Comparison of ENCODE assay signal across 9 cellular contexts in genomic region chr4:164937576-164938270, GRCh38. TPM values are rescaled to one million over a fixed set of nuclear protein-coding genes. Genes with fewer than 3 reads are reported as not detected.
DNase-seq lines count a peak whose midpoint lies in the region; ATAC-seq and TF ChIP-seq lines count a peak whose summit lies in the region.
"Had no signal": no experiment of that assay in that cellular context is flagged by ENCODE, and none has a peak within 500 bp of the region (broad histone marks: within the 10 kb centered on the region; RNA-seq: fewer than 3 reads in every experiment).

No MANE protein-coding gene starts in this region.

- peaks cover 18% of the 10 kb centered on the region for H3K27me3 Mint-ChIP-seq in activated CD8-positive, alpha-beta T cell treated with anti-CD3 and anti-CD28 coated beads for 36 hours
- peaks cover 4% of the 10 kb centered on the region for H3K27me3 Mint-ChIP-seq in activated CD8-positive, alpha-beta T cell treated with anti-CD3 and anti-CD28 coated beads, Interleukin-2, amount 10 ng/mL, durations not matched to agents 7 days and 5 days (ENCODE audit: low read depth)
- peaks cover 7% of the 10 kb centered on the region for H3K27me3 Mint-ChIP-seq in mesothelial cell of epicardium (ENCODE audit: low read depth)

- no peak for TF ChIP-seq CTCF in activated CD8-positive, alpha-beta T cell treated with anti-CD3 and anti-CD28 coated beads for 36 hours (IDR thresholded peaks at IDR 0.05)
- peak; percentile 16 for TF ChIP-seq CTCF in astrocyte of the cerebellum (IDR thresholded peaks at IDR 0.05; ENCODE audit: low read depth, low read length, missing control alignments)
- TF ChIP-seq CTCF in mesothelial cell of epicardium (IDR thresholded peaks at IDR 0.05; ENCODE audit: unreplicated experiment): no peak

- no peaks in the 10 kb centered on the region for H3K36me3 Mint-ChIP-seq in activated CD8-positive, alpha-beta T cell treated with anti-CD3 and anti-CD28 coated beads for 36 hours (ENCODE audit: low read depth)
- no peaks in the 10 kb centered on the region for H3K36me3 Mint-ChIP-seq in activated CD8-positive, alpha-beta T cell treated with anti-CD3 and anti-CD28 coated beads, Interleukin-2, amount 10 ng/mL, durations not matched to agents 7 days and 5 days (ENCODE audit: low read depth)
- H3K36me3 Mint-ChIP-seq in mesothelial cell of epicardium: no peaks in the 10 kb centered on the region
- H3K36me3 Mint-ChIP-seq: CD4-positive, CD25-positive, alpha-beta regulatory T cell had no signal

- no peaks in the 10 kb centered on the region for H3K4me1 Mint-ChIP-seq in activated CD8-positive, alpha-beta T cell treated with anti-CD3 and anti-CD28 coated beads for 36 hours (ENCODE audit: low read depth)
- no peaks in the 10 kb centered on the region for H3K4me1 Mint-ChIP-seq in activated CD8-positive, alpha-beta T cell treated with anti-CD3 and anti-CD28 coated beads, Interleukin-2, amount 10 ng/mL, durations not matched to agents 7 days and 5 days (ENCODE audit: low read depth)
- peaks cover 4% of the 10 kb centered on the region for H3K4me1 Mint-ChIP-seq in mesothelial cell of epicardium
- H3K4me1 Mint-ChIP-seq: CD4-positive, CD25-positive, alpha-beta regulatory T cell had no signal

- peak; percentile 7 for DNase-seq in activated CD8-positive, alpha-beta T cell treated with anti-CD3 and anti-CD28 coated beads for 36 hours
- DNase-seq in activated CD8-positive, alpha-beta T cell treated with anti-CD3 and anti-CD28 coated beads, Interleukin-2, amount 10 ng/mL, durations not matched to agents 7 days and 5 days: no peak
- DNase-seq in astrocyte of the cerebellum (ENCODE audit: low read depth) (no peak), sciatic nerve (ENCODE audit: low spot score) (peak; percentile 69), UCSD-AML1 (lab: John Stamatoyannopoulos, UW; ENCODE audit: unreplicated experiment) (no peak), mesothelial cell of epicardium (ENCODE audit: low spot score in 2 of 2, unreplicated experiment in 2 of 2) (no peak)
- DNase-seq in activated effector memory CD4-positive, alpha-beta T cell treated with Interleukin-2 at 50 U/mL for 16 hours: no peak
- DNase-seq: CD4-positive, CD25-positive, alpha-beta regulatory T cell had no signal

- in situ Hi-C loops in astrocyte of the cerebellum (cut with HindIII; ENCODE audit: low sequenced_read_pairs): no loop called here

- ATAC-seq in activated CD8-positive, alpha-beta T cell treated with anti-CD3 and anti-CD28 coated beads for 36 hours: no peak
- ATAC-seq in activated CD8-positive, alpha-beta T cell treated with anti-CD3 and anti-CD28 coated beads, Interleukin-2, amount 10 ng/mL, durations not matched to agents 7 days and 5 days: no peak
- ATAC-seq in HG03103 (IDR thresholded peaks at IDR 0.05; ENCODE audit: low read depth, unreplicated experiment) (peak; percentile 39), sciatic nerve (peak; percentile 70)

- intact Hi-C loops in activated CD8-positive, alpha-beta T cell treated with anti-CD3 and anti-CD28 coated beads for 36 hours (cut with micrococcal nuclease): no loop called here
- intact Hi-C loops in sciatic nerve (cut with DNase I): no loop called here

- H3K4me3 Mint-ChIP-seq in activated CD8-positive, alpha-beta T cell treated with anti-CD3 and anti-CD28 coated beads for 36 hours: no peak overlapping the region
- no peak overlapping the region for H3K4me3 Mint-ChIP-seq in activated CD8-positive, alpha-beta T cell treated with anti-CD3 and anti-CD28 coated beads, Interleukin-2, amount 10 ng/mL, durations not matched to agents 7 days and 5 days
- H3K4me3 Mint-ChIP-seq in mesothelial cell of epicardium: no peak overlapping the region
- H3K4me3 Mint-ChIP-seq: CD4-positive, CD25-positive, alpha-beta regulatory T cell had no signal

- CTCF ChIA-PET in activated CD8-positive, alpha-beta T cell treated with anti-CD3 and anti-CD28 coated beads for 36 hours (lab: Charles Lee): no interaction called here
- CTCF ChIA-PET in activated CD8-positive, alpha-beta T cell treated with anti-CD3 and anti-CD28 coated beads, Interleukin-2, amount 10 ng/mL, durations not matched to agents 7 days and 5 days (lab: Charles Lee): no interaction called here

- no peak overlapping the region for H3K4me3 ChIP-seq in astrocyte of the cerebellum (ENCODE audit: low read depth, low read length)

- H3K9me3 Mint-ChIP-seq in activated CD8-positive, alpha-beta T cell treated with anti-CD3 and anti-CD28 coated beads for 36 hours: no peaks in the 10 kb centered on the region
- H3K9me3 Mint-ChIP-seq in activated CD8-positive, alpha-beta T cell treated with anti-CD3 and anti-CD28 coated beads, Interleukin-2, amount 10 ng/mL, durations not matched to agents 7 days and 5 days (ENCODE audit: insufficient read depth): no peaks in the 10 kb centered on the region
- no peaks in the 10 kb centered on the region for H3K9me3 Mint-ChIP-seq in mesothelial cell of epicardium

- POLR2A ChIA-PET in activated CD8-positive, alpha-beta T cell treated with anti-CD3 and anti-CD28 coated beads for 36 hours (lab: Charles Lee): no interaction called here
- POLR2A ChIA-PET in activated CD8-positive, alpha-beta T cell treated with anti-CD3 and anti-CD28 coated beads, Interleukin-2, amount 10 ng/mL, durations not matched to agents 7 days and 5 days (lab: Charles Lee): no interaction called here

- no peak overlapping the region for H3K27ac Mint-ChIP-seq in activated CD8-positive, alpha-beta T cell treated with anti-CD3 and anti-CD28 coated beads for 36 hours
- no peak overlapping the region for H3K27ac Mint-ChIP-seq in activated CD8-positive, alpha-beta T cell treated with anti-CD3 and anti-CD28 coated beads, Interleukin-2, amount 10 ng/mL, durations not matched to agents 7 days and 5 days
- H3K27ac Mint-ChIP-seq in mesothelial cell of epicardium: no peak overlapping the region
- H3K27ac Mint-ChIP-seq: CD4-positive, CD25-positive, alpha-beta regulatory T cell had no signal

RNA-seq across cellular contexts. Expression of gene TRIM61, which starts 39.7 kb away (rescaled TPM):
- total RNA-seq in activated CD8-positive, alpha-beta T cell treated with anti-CD3 and anti-CD28 coated beads for 36 hours: 1 to 10 TPM; 1.1 to 1.2 TPM
- total RNA-seq in activated CD8-positive, alpha-beta T cell treated with anti-CD3 and anti-CD28 coated beads, Interleukin-2, amount 10 ng/mL, durations not matched to agents 7 days and 5 days: 1 to 10 TPM; 1.0 to 1.8 TPM
- total RNA-seq in sciatic nerve: 0.62 TPM
- 1.6 to 2.4 TPM (median 2.2 TPM) in 3 replicates for total RNA-seq in mesothelial cell of epicardium

Comparison
In these comparisons a context has a peak if more than half of its experiments do, and no peak if none do; other contexts are left out.
1. DNase-seq: peak in activated CD8-positive, alpha-beta T cell treated with anti-CD3 and anti-CD28 coated beads for 36 hours (single experiment) and sciatic nerve (single experiment); none in activated CD8-positive, alpha-beta T cell treated with anti-CD3 and anti-CD28 coated beads, Interleukin-2, amount 10 ng/mL, durations not matched to agents 7 days and 5 days (single experiment), astrocyte of the cerebellum (single experiment), UCSD-AML1 (single experiment), mesothelial cell of epicardium (0 of 2) and activated effector memory CD4-positive, alpha-beta T cell treated with Interleukin-2 at 50 U/mL for 16 hours (single experiment).
2. ATAC-seq: peak in HG03103 (single experiment) and sciatic nerve (single experiment); none in activated CD8-positive, alpha-beta T cell treated with anti-CD3 and anti-CD28 coated beads for 36 hours (single experiment) and activated CD8-positive, alpha-beta T cell treated with anti-CD3 and anti-CD28 coated beads, Interleukin-2, amount 10 ng/mL, durations not matched to agents 7 days and 5 days (single experiment).